8 cellular contexts compared by ENCODE assay signal in the genomic region with DNA sequence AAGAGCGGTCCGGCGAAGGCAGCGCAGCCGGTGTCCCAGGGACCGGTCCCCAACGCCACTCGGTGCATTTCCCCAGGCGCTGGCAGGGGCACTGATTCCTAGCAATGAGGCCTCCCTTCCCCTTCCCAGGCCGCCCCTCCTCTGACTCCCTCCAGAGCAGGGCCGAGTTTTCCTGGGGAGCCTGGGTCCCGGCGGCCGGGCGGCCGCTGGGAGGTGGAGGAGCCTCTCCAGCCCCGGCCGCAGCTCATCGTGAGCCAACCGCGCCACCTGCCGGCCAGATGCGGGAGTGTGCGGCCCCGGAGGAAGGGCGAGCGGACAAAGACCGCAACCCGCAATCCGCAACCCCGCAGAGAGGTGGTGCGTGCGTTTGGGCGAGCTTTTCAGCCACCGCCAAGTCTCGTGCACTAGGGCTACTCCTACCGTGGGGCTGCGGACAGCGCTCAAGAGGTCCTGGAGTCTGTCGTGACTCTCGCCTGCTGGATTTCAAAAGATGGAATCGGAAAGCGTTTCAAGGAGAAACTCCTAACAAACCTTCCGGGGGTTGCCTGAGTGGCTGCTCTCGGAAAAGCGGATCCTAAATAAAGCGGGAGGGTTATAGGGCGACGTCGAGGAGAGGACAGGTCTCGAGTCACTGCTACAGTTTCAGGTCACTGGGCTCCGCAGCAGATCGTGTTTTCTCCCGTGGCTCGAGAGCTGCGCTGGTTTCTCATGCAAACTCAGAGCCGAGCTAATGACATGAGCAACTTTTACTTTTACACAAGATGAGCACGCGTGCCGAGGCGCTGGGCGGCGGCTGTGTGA. TPM values are rescaled to one million over a fixed set of nuclear protein-coding genes. Genes with fewer than 3 reads are reported as not detected.
DNase-seq lines count a peak whose midpoint lies in the region; ATAC-seq, FAIRE-seq and TF ChIP-seq lines count a peak whose summit lies in the region.

No MANE protein-coding gene starts in this region.

- H3K4me3 ChIP-seq in fibroblast of the aortic adventitia (ENCODE audit: low read depth, low read length) = peak overlapping the region; percentile 88

- peak; percentile 74 for ATAC-seq in GM21717 (IDR thresholded peaks at IDR 0.05; ENCODE audit: unreplicated experiment)
- ATAC-seq in stimulated activated naive CD8-positive, alpha-beta T cell treated with anti-CD3 and anti-CD28 coated beads, Interleukin-15, Interleukin-2, amounts not matched to agents 100 U/mL and 50 U/mL, for 24 hours = peak; percentile 58

- TF ChIP-seq CTCF in fibroblast of the aortic adventitia (IDR thresholded peaks at IDR 0.05; ENCODE audit: insufficient read depth, low read length) (peak; percentile 91), nephron (IDR thresholded peaks at IDR 0.05; ENCODE audit: unreplicated experiment in 3 of 3) (peak; percentile 96 to 99 (median 98))

- H3K4me3 Mint-ChIP-seq in IgD-negative memory B cell (peak overlapping the region; percentile 93 to 96 (median 95)), nephron (peak overlapping the region; percentile 87 to 94 (median 91))

- H3K4me1 Mint-ChIP-seq in IgD-negative memory B cell = peaks cover 21 to 25% (median 22%) of the 10 kb centered on the region in 3 donors
- peaks cover 20% of the 10 kb centered on the region for H3K4me1 Mint-ChIP-seq in nephron

- H3K27me3 Mint-ChIP-seq in IgD-negative memory B cell (peaks cover 33% of the 10 kb centered on the region), nephron (ENCODE audit: low read depth) (peaks cover 19% of the 10 kb centered on the region)

- H3K36me3 Mint-ChIP-seq in IgD-negative memory B cell (no peaks in the 10 kb centered on the region), nephron (ENCODE audit: low read depth) (peaks cover 3% of the 10 kb centered on the region)

- peaks cover 0 to 1% (median 0%) of the 10 kb centered on the region in 3 donors for H3K9me3 Mint-ChIP-seq in IgD-negative memory B cell
- no peaks in the 10 kb centered on the region for H3K9me3 Mint-ChIP-seq in nephron

- DNase-seq in DMS53 treated with DMSO at 0.1 percent for 48 hours (lab: John Stamatoyannopoulos, UW; ENCODE audit: unreplicated experiment) = peak; percentile 52
- peak; percentile 56 for DNase-seq in RCC 7860 (ENCODE audit: low spot score)
- DNase-seq in activated T-helper 9 cell treated with anti-CD3 and anti-CD28 coated beads, Interleukin-2, amount 50 U/mL, for 16 hours (ENCODE audit: low read depth) = peak; percentile 75
- peak; percentile 70 for DNase-seq in fibroblast of the aortic adventitia (ENCODE audit: low read depth)
- DNase-seq in stimulated activated naive CD8-positive, alpha-beta T cell treated with anti-CD3 and anti-CD28 coated beads, Interleukin-15, Interleukin-2, amounts not matched to agents 100 U/mL and 50 U/mL, for 24 hours = peak; percentile 86

- H3K27ac Mint-ChIP-seq in IgD-negative memory B cell = peak overlapping the region; percentile 69 to 89 (median 74)
- H3K27ac Mint-ChIP-seq in nephron = peak overlapping the region; percentile 82 to 97 (median 87)

- FAIRE-seq in RCC 7860 (lab: Jason Lieb, UNC) = no peak

RNA-seq across cellular contexts. Expression of a gene that starts 1.5 kb away (rescaled TPM):
- 29.3 TPM for polyA plus RNA-seq in IgD-negative memory B cell
- 13.9 and 26.7 TPM in 2 replicates for total RNA-seq in fibroblast of the aortic adventitia (ENCODE audit: low replicate concordance)

Comparison
In these comparisons a context has a peak if more than half of its experiments do, and no peak if none do; other contexts are left out.
1. Peak in every context shown above with its lines: DNase-seq, ATAC-seq and H3K4me3 ChIP-seq.